In genomic region chr4:80092088-80092487, GRCh38 we compare ENCODE assay signal across 21 cellular contexts.
"Had no signal": no experiment of that assay in that cellular context is flagged by ENCODE, and none has a peak within 500 bp of the region (broad histone marks: within the 10 kb centered on the region; RNA-seq: fewer than 3 reads in every experiment).

No MANE protein-coding gene starts in this region.

- H3K27me3 Mint-ChIP-seq: stimulated activated naive CD8-positive, alpha-beta T cell treated with anti-CD3 and anti-CD28 coated beads, Interleukin-15, Interleukin-2, amounts not matched to agents 100 ng/mL and 50 ng/mL, for 24 hours had no signal

- H3K4me1 Mint-ChIP-seq: natural killer cell; stimulated activated memory B cell treated with anti-CD40 and anti-IgM and Interleukin-4, amounts not matched to agents 10 μg/mL and 1 μg/mL and 100 μg/mL, for 72 hours had no signal

- ATAC-seq: gastrocnemius medialis; left lobe of liver; natural killer cell; psoas muscle; right cardiac atrium; stimulated activated memory B cell treated with anti-CD40 and anti-IgM and Interleukin-4, amounts not matched to agents 10 μg/mL and 1 μg/mL and 100 μg/mL, for 72 hours; upper lobe of right lung had no signal

- H3K9me3 Mint-ChIP-seq: memory B cell; natural killer cell; stimulated activated memory B cell treated with anti-CD40 and anti-IgM and Interleukin-4, amounts not matched to agents 10 μg/mL and 1 μg/mL and 100 μg/mL, for 72 hours; stimulated activated naive CD8-positive, alpha-beta T cell treated with anti-CD3 and anti-CD28 coated beads, Interleukin-15, Interleukin-2, amounts not matched to agents 100 ng/mL and 50 ng/mL, for 24 hours had no signal

- DNase-seq: dorsolateral prefrontal cortex; effector CD4-positive, alpha-beta T cell; gastrocnemius medialis; head of caudate nucleus; kidney; natural killer cell; occipital lobe; ovary; posterior cingulate gyrus; psoas muscle; right cardiac atrium; sigmoid colon; stimulated activated CD4-positive, alpha-beta T cell treated with anti-CD3 and anti-CD28 coated beads, Interleukin-2, amount 100 ng/mL, for 24 hours; stimulated activated CD4-positive, alpha-beta T cell treated with anti-CD3 and anti-CD28 coated beads, Interleukin-4, amount 100 ng/mL, for 24 hours; transverse colon; upper lobe of right lung; uterus had no signal

- FAIRE-seq: kidney had no signal

- H3K36me3 Mint-ChIP-seq: memory B cell; natural killer cell; stimulated activated memory B cell treated with anti-CD40 and anti-IgM and Interleukin-4, amounts not matched to agents 10 μg/mL and 1 μg/mL and 100 μg/mL, for 72 hours had no signal

- H3K4me3 Mint-ChIP-seq: memory B cell; natural killer cell; stimulated activated memory B cell treated with anti-CD40 and anti-IgM and Interleukin-4, amounts not matched to agents 10 μg/mL and 1 μg/mL and 100 μg/mL, for 72 hours; stimulated activated naive CD8-positive, alpha-beta T cell treated with anti-CD3 and anti-CD28 coated beads, Interleukin-15, Interleukin-2, amounts not matched to agents 100 ng/mL and 50 ng/mL, for 24 hours had no signal

- H3K27ac Mint-ChIP-seq: memory B cell; natural killer cell; stimulated activated memory B cell treated with anti-CD40 and anti-IgM and Interleukin-4, amounts not matched to agents 10 μg/mL and 1 μg/mL and 100 μg/mL, for 72 hours; stimulated activated naive CD8-positive, alpha-beta T cell treated with anti-CD3 and anti-CD28 coated beads, Interleukin-15, Interleukin-2, amounts not matched to agents 100 ng/mL and 50 ng/mL, for 24 hours had no signal
